14 cellular contexts compared by ENCODE assay signal in the genomic region with DNA sequence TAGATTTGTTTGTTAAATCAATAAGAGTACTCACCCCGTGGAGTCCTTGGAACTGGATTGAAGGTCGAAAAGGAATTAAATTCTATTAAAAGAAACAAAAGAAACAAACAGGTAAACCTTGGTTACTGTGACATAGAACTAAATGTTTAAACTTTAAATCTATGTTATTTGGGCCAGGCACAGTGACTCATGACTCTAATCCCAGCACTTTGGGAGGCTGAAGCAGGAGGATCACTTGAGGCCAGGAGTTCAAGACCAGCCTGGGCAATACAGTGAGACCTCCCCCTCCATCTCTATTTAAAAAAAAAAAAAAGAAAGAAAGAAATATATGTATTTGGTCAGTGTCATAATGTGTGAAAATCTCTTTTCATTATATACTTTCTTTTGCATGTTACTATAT. TPM values are rescaled to one million over a fixed set of nuclear protein-coding genes. Genes with fewer than 3 reads are reported as not detected.
DNase-seq lines count a peak whose midpoint lies in the region; ATAC-seq, FAIRE-seq and TF ChIP-seq lines count a peak whose summit lies in the region.
"Had no signal": no experiment of that assay in that cellular context is flagged by ENCODE, and none has a peak within 500 bp of the region (broad histone marks: within the 10 kb centered on the region; RNA-seq: fewer than 3 reads in every experiment).

No MANE protein-coding gene starts in this region.

- intact Hi-C loops in K562 (cut with micrococcal nuclease): no loop called here

- H4K20me1 ChIP-seq in KMS-11 (ENCODE audit: insufficient read depth) (peaks cover 21% of the 10 kb centered on the region), K562 (replicated peaks; ENCODE audit: control insufficient read depth, insufficient read depth, low read length) (0 out of 2 replicates have a peak, but pooled peaks cover 2% of the 10 kb centered on the region)

- H3K9me3 ChIP-seq in K562 (replicated peaks; ENCODE audit: control insufficient read depth, insufficient read depth, low read depth, low read length) (no peaks in the 10 kb centered on the region), liver (ENCODE audit: control insufficient read depth in 4 of 4, low read length in 3 of 4) (no peaks in the 10 kb centered on the region)

- POLR2A ChIA-PET in K562 (lab: Yijun Ruan, JAX): interaction anchor here (1.0 to 1.6 kb wide), 5 partner anchors 10 to 30 kb away, joined by 3 to 5 read pairs (median 4); partner anchors contain the start of gene ELL2

- TF ChIP-seq EP300 in K562 (IDR thresholded peaks at IDR 0.05; ENCODE audit: low read length): no peak

- H3K27me3 ChIP-seq in KMS-11 (ENCODE audit: insufficient read depth, low read depth) (no peaks in the 10 kb centered on the region), K562 (ENCODE audit: control insufficient read depth in 2 of 2, insufficient read depth in 2 of 2, low read length in 2 of 2) (no peaks in the 10 kb centered on the region), liver (ENCODE audit: control insufficient read depth in 4 of 4, insufficient read depth in 4 of 4, low read length in 3 of 4) (no peaks in the 10 kb centered on the region)
- H3K27me3 ChIP-seq: BLaER1 treated with 17β-estradiol and CSF1 and Interleukin-3, amounts not matched to agents 10 nM and 100 nM had no signal

- no peak overlapping the region for H3K27ac ChIP-seq in KMS-11
- no peak overlapping the region for H3K27ac ChIP-seq in K562 (ENCODE audit: extremely low read depth, low read depth, low read length)
- no peak overlapping the region for H3K27ac ChIP-seq in liver (ENCODE audit: low read depth in 1 of 2, low read length in 2 of 2)
- H3K27ac ChIP-seq: BLaER1 treated with 17β-estradiol and CSF1 and Interleukin-3, amounts not matched to agents 10 nM and 100 nM had no signal

- no peak for DNase-seq in K562 (ENCODE audit: extremely low read depth in 1 of 4, low spot score in 3 of 4)
- no peak for DNase-seq in NCI-H2196 treated with DMSO at 0.1 percent for 48 hours (lab: John Stamatoyannopoulos, UW; ENCODE audit: unreplicated experiment)
- no peak for DNase-seq in urothelium cell line (ENCODE audit: low spot score)
- DNase-seq: Calu3; CD8-positive, alpha-beta T cell; DMS79 treated with DMSO at 0.1 percent for 48 hours; GF-D8; H9 had no signal

- no peak for TF ChIP-seq CTCF in KMS-11 (conservative IDR thresholded peaks at IDR 0.05; ENCODE audit: low read depth, low read length)
- TF ChIP-seq CTCF in K562 (IDR thresholded peaks at IDR 0.05 in 2 of 3, conservative IDR thresholded peaks at IDR 0.05 in 1 of 3; ENCODE audit: insufficient read depth in 2 of 3, low read depth in 1 of 3, low read length in 3 of 3): no peak
- no peak for TF ChIP-seq CTCF in liver (IDR thresholded peaks at IDR 0.05; ENCODE audit: low read depth, low read length, missing input control)

- H3K4me2 ChIP-seq in KMS-11 (peak overlapping the region; percentile 22; the same call in 1 of the 2 replicates), K562 (ENCODE audit: insufficient read depth, low read length) (no peak overlapping the region)
- H3K4me2 ChIP-seq: BLaER1 treated with 17β-estradiol and CSF1 and Interleukin-3, amounts not matched to agents 10 nM and 100 nM had no signal

- H3K9ac ChIP-seq in KMS-11: no peak overlapping the region
- H3K9ac ChIP-seq in K562 (ENCODE audit: insufficient read depth in 1 of 2, low read depth in 2 of 2, low read length in 2 of 2): no peak overlapping the region
- H3K9ac ChIP-seq in liver (ENCODE audit: low read depth in 1 of 2, low read length in 2 of 2): no peak overlapping the region
- H3K9ac ChIP-seq: BLaER1 treated with 17β-estradiol and CSF1 and Interleukin-3, amounts not matched to agents 10 nM and 100 nM had no signal

- no TSS peak for BruUV-seq in K562 (replicated peaks; lab: Mats Ljungman, UMichigan)

- no peak for TF ChIP-seq POLR2A in K562 (conservative IDR thresholded peaks at IDR 0.05)

- FAIRE-seq in K562 (lab: Jason Lieb, UNC) (no peak), urothelium cell line (lab: Jason Lieb, UNC) (no peak)
- FAIRE-seq: H1, HTR-8/SVneo had no signal

- TF ChIP-seq RAD21 in K562 (CRISPR knock-in tag; conservative IDR thresholded peaks at IDR 0.05 in 1 of 2, IDR thresholded peaks at IDR 0.05 in 1 of 2): no peak
- TF ChIP-seq RAD21 in liver (IDR thresholded peaks at IDR 0.05): no peak

- H2AFZ ChIP-seq in KMS-11 (ENCODE audit: low read depth) (no peak overlapping the region), K562 (ENCODE audit: low read depth, low read length) (no peak overlapping the region)

- ATAC-seq in K562 (no peak), HG03025 (IDR thresholded peaks at IDR 0.05; ENCODE audit: low FRiP score, unreplicated experiment) (no peak)
- ATAC-seq: CD8-positive, alpha-beta T cell had no signal

- H3K36me3 ChIP-seq in KMS-11 (ENCODE audit: insufficient read depth) (no peaks in the 10 kb centered on the region), K562 (ENCODE audit: control insufficient read depth, insufficient read depth, low read length) (no peaks in the 10 kb centered on the region), liver (ENCODE audit: control insufficient read depth in 4 of 4, insufficient read depth in 3 of 4, low read depth in 1 of 4, low read length in 3 of 4) (peaks cover 0 to 13% (median 8%) of the 10 kb centered on the region in 4 donors)

- CTCF ChIA-PET in K562 (lab: Yijun Ruan, JAX; ENCODE audit: low intra/inter-chr PET ratio): interaction anchor here (0.6 kb wide), 1 partner anchor 52 kb away, joined by 3 read pairs; no protein-coding TSS in a partner anchor

- H3K4me1 ChIP-seq in KMS-11 (ENCODE audit: low read depth, poor library complexity, severe bottlenecking) (peaks cover 100% of the 10 kb centered on the region), K562 (replicated peaks in 1 of 2; ENCODE audit: control insufficient read depth in 2 of 2, insufficient read depth in 2 of 2, low read length in 2 of 2) (peaks cover 4 to 55% of the 10 kb centered on the region in 2 experiments; a peak in 4 of 5 replicates), liver (ENCODE audit: control insufficient read depth in 4 of 4, insufficient read depth in 4 of 4, low read length in 3 of 4) (peaks cover 5 to 35% (median 31%) of the 10 kb centered on the region in 4 donors)

- in situ Hi-C loops in K562 (cut with MboI): no loop called here

- H3K9me1 ChIP-seq in K562 (ENCODE audit: control insufficient read depth, insufficient read depth, low read length): no peaks in the 10 kb centered on the region

- peaks cover 96% of the 10 kb centered on the region for H3K79me2 ChIP-seq in KMS-11 (ENCODE audit: insufficient read depth, low read depth)
- H3K79me2 ChIP-seq in K562 (ENCODE audit: control insufficient read depth, insufficient read depth, low read length): peaks cover 66% of the 10 kb centered on the region

- no peak overlapping the region for H3K4me3 ChIP-seq in KMS-11 (IDR thresholded peaks at IDR 0.05; ENCODE audit: insufficient read depth, low read depth, low read length)
- H3K4me3 ChIP-seq in K562: no peak overlapping the region
- no peak overlapping the region for H3K4me3 ChIP-seq in liver (ENCODE audit: low read depth in 1 of 3, low read length in 3 of 3)
- H3K4me3 ChIP-seq: BLaER1 treated with 17β-estradiol and CSF1 and Interleukin-3, amounts not matched to agents 10 nM and 100 nM had no signal

- WGBS in K562 (ENCODE audit: insufficient coverage, low coverage, missing lambda C conversion rate): 100% methylated on average over 2 of the region's 2 CpGs
- 41% methylated on average over 2 of the region's 2 CpGs for WGBS in liver

TF ChIP-seq in K562, 482 proteins besides CTCF, POLR2A, EP300 and RAD21:
- no peak for TF ChIP-seq PPARD (CRISPR knock-in tag; IDR thresholded peaks at IDR 0.05)
- TF ChIP-seq KDM1A (IDR thresholded peaks at IDR 0.05): 0 out of 4 replicates have a peak, but pooled peaks of 1 of the 2 experiments have one; percentile 17
- 0 out of 2 replicates have a peak, but pooled peaks have one; percentile 19 for TF ChIP-seq ADNP (tag; IDR thresholded peaks at IDR 0.05)
- TF ChIP-seq NR2C1 (IDR thresholded peaks at IDR 0.05): no peak
- no peak for TF ChIP-seq NR2C1 (tag; IDR thresholded peaks at IDR 0.05)
- TF ChIP-seq ETV1 (tag; conservative IDR thresholded peaks at IDR 0.05; ENCODE audit: low read depth): no peak
- TF ChIP-seq ZNF347 (CRISPR knock-in tag; IDR thresholded peaks at IDR 0.05; ENCODE audit: low read depth): no peak
- peak; percentile 49; the same call in 1 of the 2 replicates for TF ChIP-seq BCOR (IDR thresholded peaks at IDR 0.05)

TF ChIP-seq in liver, 16 proteins besides CTCF, POLR2A, EP300 and RAD21:
- TF ChIP-seq HNF4A (conservative IDR thresholded peaks at IDR 0.05): peak; percentile 17 to 40
- TF ChIP-seq, protein P1, sequence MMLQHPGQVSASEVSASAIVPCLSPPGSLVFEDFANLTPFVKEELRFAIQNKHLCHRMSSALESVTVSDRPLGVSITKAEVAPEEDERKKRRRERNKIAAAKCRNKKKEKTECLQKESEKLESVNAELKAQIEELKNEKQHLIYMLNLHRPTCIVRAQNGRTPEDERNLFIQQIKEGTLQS (IDR thresholded peaks at IDR 0.05): no peak

RNA-seq across cellular contexts. Expression of gene ELL2, which starts 18.7 kb away (rescaled TPM):
- total RNA-seq in K562 (2011; cell fraction: chromatin; rRNA removed; ENCODE audit: low replicate concordance): 31.2 and 65.3 TPM in 2 replicates
- total RNA-seq in K562 (2011; cell fraction: nucleolus; rRNA removed): 11.2 and 15.0 TPM in 2 replicates
- 29.9 and 45.8 TPM in 2 replicates for total RNA-seq in K562 (2011; cell fraction: nucleoplasm; rRNA removed)
- total RNA-seq in K562 (2014; rRNA removed): 14.0 and 18.3 TPM in 2 replicates
- total RNA-seq in K562 (2014; rRNA removed; fragmentation: Illumina TruSeq; extraction: Trizol): 14.7 and 17.1 TPM in 2 replicates
- 10.1 and 12.5 TPM in 2 replicates for total RNA-seq in K562 (2015; rRNA removed; fragmentation: Illumina TruSeq; extraction: Trizol)
- total RNA-seq in K562 (2021): 16.2 and 23.1 TPM in 2 replicates
- 11.1 and 16.3 TPM in 2 replicates for polyA plus RNA-seq in K562 (2011; rRNA removed)
- 4.0 and 4.7 TPM in 2 replicates for polyA plus RNA-seq in K562 (2011; cell fraction: cytosol; rRNA removed)
- polyA plus RNA-seq in K562 (2011; cell fraction: nucleus; rRNA removed): 13.8 and 14.7 TPM in 2 replicates
- polyA plus RNA-seq in K562 (2012): 8.3 and 11.9 TPM in 2 replicates
- polyA plus RNA-seq in K562 (2014; fragmentation: Illumina TruSeq; extraction: Trizol): 11.4 and 14.5 TPM in 2 replicates
- 1 to 10 TPM; 4.3 to 6.8 TPM for polyA plus RNA-seq in K562 (2014; fragmentation: Nextera tagmentation; extraction: Ambion mirVana)
- 9.0 and 14.6 TPM in 2 replicates for polyA plus RNA-seq in K562 (2014; rRNA removed)
- polyA minus RNA-seq in K562 (2011; rRNA and poly(A)+ RNA removed): 21.9 and 28.0 TPM in 2 replicates
- 4.8 and 11.7 TPM in 2 replicates for polyA minus RNA-seq in K562 (2011; cell fraction: cytosol; rRNA and poly(A)+ RNA removed)
- polyA minus RNA-seq in K562 (2011; cell fraction: nucleus; rRNA and poly(A)+ RNA removed): 21.4 and 33.0 TPM in 2 replicates
- 10 to 100 TPM; 53.9 to 64.5 TPM for total RNA-seq in liver
- polyA plus RNA-seq in liver: 10 to 100 TPM; 21.0 to 37.9 TPM
